ENCODE assay signal across 7 cellular contexts in genomic region chr6:22025468-22026159, GRCh38.
DNase-seq lines count a peak whose midpoint lies in the region; ATAC-seq, FAIRE-seq and TF ChIP-seq lines count a peak whose summit lies in the region.

No MANE protein-coding gene starts in this region.

- ATAC-seq in GM18505 (IDR thresholded peaks at IDR 0.05; ENCODE audit: unreplicated experiment): peak; percentile 66

- DNase-seq in H54 (ENCODE audit: insufficient read length, low spot score) (no peak), NCI-H146 (lab: John Stamatoyannopoulos, UW) (peak; percentile 38), brain microvascular endothelial cell (peak; percentile 88), urothelium cell line (ENCODE audit: low spot score) (peak; percentile 64), NCI-H510A treated with DMSO at 0.1 percent for 48 hours (lab: John Stamatoyannopoulos, UW) (no peak)

- TF ChIP-seq POLR2A in GM18505 (IDR thresholded peaks at IDR 0.05; ENCODE audit: borderline replicate concordance, extremely low read depth, insufficient read depth, insufficient read length) (no peak), H54 (IDR thresholded peaks at IDR 0.05; ENCODE audit: low read depth, low read length) (no peak)

- H3K27ac ChIP-seq in brain microvascular endothelial cell (peak overlapping the region; percentile 38), layer of hippocampus (ENCODE audit: low read depth, low read length) (peak overlapping the region; percentile 21)

- H3K27me3 ChIP-seq in brain microvascular endothelial cell (replicated peaks) (no peaks in the 10 kb centered on the region), layer of hippocampus (ENCODE audit: control insufficient read depth, insufficient read depth, low read length) (no peaks in the 10 kb centered on the region)

- no peak overlapping the region for H3K4me3 ChIP-seq in brain microvascular endothelial cell (ENCODE audit: low read depth, low read length)

- H3K36me3 ChIP-seq in brain microvascular endothelial cell (replicated peaks): no peaks in the 10 kb centered on the region

- in situ Hi-C loops in brain microvascular endothelial cell (cut with HindIII; ENCODE audit: low pct_ligation_motif_present, low sequenced_read_pairs): no loop called here

- no peak for TF ChIP-seq CTCF in brain microvascular endothelial cell (IDR thresholded peaks at IDR 0.05; ENCODE audit: low read depth, low read length, missing control alignments)

- FAIRE-seq in H54 (lab: Jason Lieb, UNC) (peak; percentile 84), urothelium cell line (lab: Jason Lieb, UNC) (no peak)

Comparison
In these comparisons a context has a peak if more than half of its experiments do, and no peak if none do; other contexts are left out.
1. DNase-seq: peak in NCI-H146 (single experiment), brain microvascular endothelial cell (single experiment) and urothelium cell line (single experiment); none in H54 (single experiment) and NCI-H510A treated with DMSO at 0.1 percent for 48 hours (single experiment).